1 cellular context compared by ENCODE assay signal in genomic region chr4:74932832-74933561, GRCh38.
A peak's percentile ranks its signal among the peaks of the same experiment; 100 is the strongest.
TF ChIP-seq lines count a peak whose summit lies in the region.

Gene PARM1 (plus strand): TSS chr4:74933116. CDS start chr4:74933328, 212 bp downstream.

TF ChIP-seq in SK-N-SH, 30 proteins besides CTCF, POLR2A, EP300 and RAD21 (continued from another document):
- TF ChIP-seq REST (IDR thresholded peaks at IDR 0.05; ENCODE audit: low read depth, low read length) (no peak), MAX (IDR thresholded peaks at IDR 0.05; ENCODE audit: low read depth) (peak; percentile 13; the same call in 1 of the 2 replicates)
